ENCODE assay signal across 1 cellular context in the genomic region with DNA sequence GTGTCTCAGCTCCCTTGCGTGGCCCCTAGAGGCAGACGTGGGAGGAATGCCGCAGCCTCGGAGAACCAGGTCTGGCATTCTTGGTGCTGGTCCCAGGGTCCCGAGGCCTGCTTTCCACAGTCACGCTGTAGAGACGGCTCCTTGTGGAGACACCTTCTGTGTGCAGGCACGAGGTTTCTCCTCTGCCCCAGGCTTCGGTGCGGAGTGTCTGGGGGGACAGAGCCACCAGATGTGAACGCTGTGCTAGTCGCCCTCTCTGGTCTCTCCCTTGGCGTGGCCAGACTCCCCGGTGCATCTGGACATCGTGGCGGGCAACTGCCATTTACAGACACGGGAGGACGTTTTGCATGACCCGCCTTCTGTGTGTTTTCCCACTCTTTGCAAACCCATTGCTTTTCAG.
TF ChIP-seq lines count a peak whose summit lies in the region.

No MANE protein-coding gene starts in this region.

TF ChIP-seq in SK-N-SH treated with all-trans-retinoic acid at 6 μM for 48 hours, 23 proteins besides CTCF, POLR2A, EP300 and RAD21 (continued from another document):
- TF ChIP-seq, protein P1, sequence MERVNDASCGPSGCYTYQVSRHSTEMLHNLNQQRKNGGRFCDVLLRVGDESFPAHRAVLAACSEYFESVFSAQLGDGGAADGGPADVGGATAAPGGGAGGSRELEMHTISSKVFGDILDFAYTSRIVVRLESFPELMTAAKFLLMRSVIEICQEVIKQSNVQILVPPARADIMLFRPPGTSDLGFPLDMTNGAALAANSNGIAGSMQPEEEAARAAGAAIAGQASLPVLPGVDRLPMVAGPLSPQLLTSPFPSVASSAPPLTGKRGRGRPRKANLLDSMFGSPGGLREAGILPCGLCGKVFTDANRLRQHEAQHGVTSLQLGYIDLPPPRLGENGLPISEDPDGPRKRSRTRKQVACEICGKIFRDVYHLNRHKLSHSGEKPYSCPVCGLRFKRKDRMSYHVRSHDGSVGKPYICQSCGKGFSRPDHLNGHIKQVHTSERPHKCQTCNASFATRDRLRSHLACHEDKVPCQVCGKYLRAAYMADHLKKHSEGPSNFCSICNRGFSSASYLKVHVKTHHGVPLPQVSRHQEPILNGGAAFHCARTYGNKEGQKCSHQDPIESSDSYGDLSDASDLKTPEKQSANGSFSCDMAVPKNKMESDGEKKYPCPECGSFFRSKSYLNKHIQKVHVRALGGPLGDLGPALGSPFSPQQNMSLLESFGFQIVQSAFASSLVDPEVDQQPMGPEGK (CRISPR knock-in tag; IDR thresholded peaks at IDR 0.05; ENCODE audit: borderline replicate concordance), result no peak
